In genomic region chr1:221925947-221926346, GRCh38 we compare ENCODE assay signal across 15 cellular contexts.
"Had no signal": no experiment of that assay in that cellular context is flagged by ENCODE, and none has a peak within 500 bp of the region (broad histone marks: within the 10 kb centered on the region; RNA-seq: fewer than 3 reads in every experiment).

No MANE protein-coding gene starts in this region.

- H3K4me3 ChIP-seq: dorsolateral prefrontal cortex, heart left ventricle had no signal

- H3K27me3 ChIP-seq: dorsolateral prefrontal cortex, heart left ventricle had no signal

- H3K36me3 ChIP-seq: heart left ventricle had no signal

- DNase-seq: cortex of kidney; dorsolateral prefrontal cortex; effector CD8-positive, alpha-beta T cell; heart left ventricle; hippocampal formation; kidney glomerular epithelial cell; naive thymus-derived CD4-positive, alpha-beta T cell; nephron progenitor cell; posterior cingulate gyrus; small intestine; stimulated activated CD4-positive, alpha-beta T cell treated with anti-CD3 and anti-CD28 coated beads, Interleukin-12 subunit alpha, Interleukin-12 subunit beta, amount 100 ng/mL, for 4 hours; stimulated activated CD4-positive, alpha-beta T cell treated with anti-CD3 and anti-CD28 coated beads, Interleukin-2, amount 100 ng/mL, for 48 hours; stimulated activated naive CD4-positive, alpha-beta T cell treated with Interleukin-2 at 50 U/mL for 16 hours; trophoblast cell had no signal

- ATAC-seq: heart left ventricle; naive thymus-derived CD4-positive, alpha-beta T cell; sciatic nerve had no signal

- H3K27ac ChIP-seq: dorsolateral prefrontal cortex, heart left ventricle had no signal
